In genomic region chr5:15618938-15619337, GRCh38 we compare ENCODE assay signal across 8 cellular contexts.
"Had no signal": no experiment of that assay in that cellular context is flagged by ENCODE, and none has a peak within 500 bp of the region (broad histone marks: within the 10 kb centered on the region; RNA-seq: fewer than 3 reads in every experiment).

No MANE protein-coding gene starts in this region.

- H3K36me3 ChIP-seq: HAP-1 had no signal

- H3K27ac Mint-ChIP-seq: HFFc6 had no signal

- H3K4me3 ChIP-seq: GM23248, HAP-1 had no signal

- H3K27ac ChIP-seq: HL-60 had no signal

- DNase-seq: GM23248, GOT3, H7, HFFc6, IMR-90 had no signal

- ATAC-seq: HCT116 had no signal

- H3K4me3 Mint-ChIP-seq: HFFc6 had no signal

- H3K4me1 ChIP-seq: HAP-1 had no signal

- H3K9me3 Mint-ChIP-seq: HFFc6 had no signal

- H2AFZ ChIP-seq: GM23248 had no signal

- H3K9ac ChIP-seq: GM23248 had no signal

- H3K9me3 ChIP-seq: HAP-1 had no signal
